21 cellular contexts compared by ENCODE assay signal in genomic region chr3:186544281-186544680, GRCh38. TPM values are rescaled to one million over a fixed set of nuclear protein-coding genes. Genes with fewer than 3 reads are reported as not detected.
DNase-seq lines count a peak whose midpoint lies in the region; ATAC-seq and TF ChIP-seq lines count a peak whose summit lies in the region.
"Had no signal": no experiment of that assay in that cellular context is flagged by ENCODE, and none has a peak within 500 bp of the region (broad histone marks: within the 10 kb centered on the region; RNA-seq: fewer than 3 reads in every experiment).

CRYGS (minus strand) TSS chr3:186544380; CDS start chr3:186544326, 54 bp downstream.

- TF ChIP-seq CTCF in smooth muscle cell (IDR thresholded peaks at IDR 0.05; ENCODE audit: borderline replicate concordance, insufficient read depth, poor library complexity, severe bottlenecking), result no peak
- TF ChIP-seq CTCF in testis (IDR thresholded peaks at IDR 0.05), result no peak

- H3K4me3 ChIP-seq in GM23248 (no peak within 1 kb of the TSS), SK-N-MC (no peak within 1 kb of the TSS), smooth muscle cell (no peak within 1 kb of the TSS), testis (no peak within 1 kb of the TSS)
- H3K4me3 ChIP-seq: BLaER1, SJCRH30 had no signal

- WGBS in GM23248 (ENCODE audit: low coverage in 1 of 2, low lambda C conversion rate in 2 of 2, missing lambda C conversion rate in 2 of 2), 2 experiments, result 58 to 60% methylated on average over 2 of the region's 2 CpGs
- 31% methylated on average over 2 of the region's 2 CpGs for WGBS in smooth muscle cell (ENCODE audit: low lambda C conversion rate)
- 88 to 95% methylated on average over 2 of the region's 2 CpGs for WGBS in testis, 2 donors

- no peaks in the 10 kb centered on the region for H3K9me2 ChIP-seq in GM23248 (ENCODE audit: insufficient read depth)

- H3K79me2 ChIP-seq in GM23248 (ENCODE audit: insufficient read depth) (no peaks in the 10 kb centered on the region), smooth muscle cell (ENCODE audit: low read depth) (no peaks in the 10 kb centered on the region)

- H3F3A ChIP-seq in GM23248 (ENCODE audit: insufficient read depth) (peaks cover 30% of the 10 kb centered on the region; the same call in 1 of the 2 replicates), smooth muscle cell (ENCODE audit: low read depth) (peaks cover 7% of the 10 kb centered on the region)

- no peak within 1 kb of the TSS for H2AFZ ChIP-seq in GM23248
- H2AFZ ChIP-seq in smooth muscle cell (ENCODE audit: low read depth), result no peak within 1 kb of the TSS

- intact Hi-C loops in cardiac septum (cut with DNase I), result no loop called here
- intact Hi-C loops in testis (cut with DNase I; ENCODE audit: low total_unique reads), result no loop called here

- H3K9me3 ChIP-seq in GM23248 (ENCODE audit: low read depth) (no peaks in the 10 kb centered on the region), SK-N-MC (ENCODE audit: low read depth, low read length) (no peaks in the 10 kb centered on the region), smooth muscle cell (replicated peaks; ENCODE audit: low read depth) (no peaks in the 10 kb centered on the region), testis (no peaks in the 10 kb centered on the region)
- H3K9me3 ChIP-seq: BLaER1, SJCRH30 had no signal

- peaks cover 9% of the 10 kb centered on the region for H3K4me1 ChIP-seq in GM23248 (ENCODE audit: insufficient read depth)
- peaks cover 18% of the 10 kb centered on the region for H3K4me1 ChIP-seq in smooth muscle cell (ENCODE audit: low read depth)
- no peaks in the 10 kb centered on the region for H3K4me1 ChIP-seq in testis
- H3K4me1 ChIP-seq: BLaER1, SJCRH30 had no signal

- DNase-seq in GM23248 (peak; percentile 36), SK-N-MC (ENCODE audit: low read depth, low spot score) (no peak), smooth muscle cell (lab: John Stamatoyannopoulos, UW; ENCODE audit: unreplicated experiment) (no peak), cardiac septum (ENCODE audit: low spot score) (no peak), testis (no peak)
- no peak for DNase-seq in stimulated activated naive CD4-positive, alpha-beta T cell treated with Interleukin-2 at 50 U/mL for 16 hours (lab: John Stamatoyannopoulos, UW)
- DNase-seq: ACHN; CD8-positive, alpha-beta memory T cell; DND-41; GF-D8; MV-4-11; NCI-H1417 treated with DMSO at 0.1 percent for 48 hours; NCI-H1930; NCI-H2171; NCI-H446 treated with DMSO at 0.1 percent for 48 hours; NCI-H748 treated with DMSO at 0.1 percent for 48 hours; SJCRH30 had no signal

- H4K20me1 ChIP-seq in GM23248 (ENCODE audit: insufficient read depth) (no peaks in the 10 kb centered on the region), smooth muscle cell (ENCODE audit: low read depth) (no peaks in the 10 kb centered on the region)
- H4K20me1 ChIP-seq: BLaER1 had no signal

- no peak within 1 kb of the TSS for H3K27ac ChIP-seq in GM23248
- peak within 1 kb of the TSS; percentile 48 for H3K27ac ChIP-seq in SK-N-MC
- H3K27ac ChIP-seq in smooth muscle cell (ENCODE audit: low read depth), result peak within 1 kb of the TSS; percentile 61
- H3K27ac ChIP-seq in testis, result no peak within 1 kb of the TSS
- H3K27ac ChIP-seq: BLaER1, SJCRH30 had no signal

- no peak within 1 kb of the TSS for H3K4me2 ChIP-seq in GM23248 (ENCODE audit: unreplicated experiment)
- H3K4me2 ChIP-seq in smooth muscle cell, result peak within 1 kb of the TSS; percentile 17
- H3K4me2 ChIP-seq: BLaER1 had no signal

- no peak for TF ChIP-seq POLR2A in testis (IDR thresholded peaks at IDR 0.05)

- H3K9ac ChIP-seq in GM23248, result no peak within 1 kb of the TSS
- peak within 1 kb of the TSS; percentile 15 for H3K9ac ChIP-seq in SK-N-MC (ENCODE audit: insufficient read length)
- no peak within 1 kb of the TSS for H3K9ac ChIP-seq in smooth muscle cell (ENCODE audit: low read depth)
- H3K9ac ChIP-seq: BLaER1 had no signal

- in situ Hi-C loops in GM23248 (cut with MboI), result loop anchor here (10.0 kb wide), 1 partner anchor 559 kb away; no protein-coding TSS in a partner anchor

- peak; percentile 18 for ATAC-seq in esophagus mucosa
- no peak for ATAC-seq in GM21515 (IDR thresholded peaks at IDR 0.05; ENCODE audit: unreplicated experiment)

- H3K36me3 ChIP-seq in GM23248 (ENCODE audit: low read depth) (peaks cover 7% of the 10 kb centered on the region; the same call in 1 of the 2 replicates), SK-N-MC (ENCODE audit: insufficient read depth, low read length) (peaks cover 21% of the 10 kb centered on the region), smooth muscle cell (ENCODE audit: low read depth) (peaks cover 5% of the 10 kb centered on the region), testis (ENCODE audit: low read depth, missing control alignments) (no peaks in the 10 kb centered on the region)

- H3K27me3 ChIP-seq in GM23248 (replicated peaks; ENCODE audit: insufficient read depth), result no peaks in the 10 kb centered on the region
- no peaks in the 10 kb centered on the region for H3K27me3 ChIP-seq in smooth muscle cell (ENCODE audit: low read depth)
- H3K27me3 ChIP-seq in testis, result no peaks in the 10 kb centered on the region
- H3K27me3 ChIP-seq: BLaER1, SJCRH30 had no signal

RNA-seq across cellular contexts. Expression of gene CRYGS, which starts in this region (rescaled TPM):
- total RNA-seq in GM23248 (2014; rRNA removed; shearing (Covaris generic)), result 0.63 and 0.76 TPM in 2 replicates
- polyA plus RNA-seq in GM23248 (2016; fragmentation: Nextera tagmentation; extraction: Ambion mirVana) (0.49 and 1.3 TPM in 2 replicates), smooth muscle cell (6.6 and 13.5 TPM in 2 replicates), testis (ENCODE audit: insufficient read depth, low read depth, low replicate concordance) (6.3 TPM)
- total RNA-seq in esophagus mucosa (1.2 TPM), smooth muscle cell (5.5 and 9.2 TPM in 2 replicates), cardiac septum (1.8 TPM), testis (1 to 10 TPM; 6.1 to 8.6 TPM)
- polyA plus RNA-seq: CD8-positive, alpha-beta memory T cell; IgD-negative memory B cell had no signal

Comparison
In these comparisons a context has a peak if more than half of its experiments do, and no peak if none do; other contexts are left out.
1. H3K27ac ChIP-seq: peak in SK-N-MC (single experiment) and smooth muscle cell (single experiment); none in GM23248 (single experiment) and testis (0 of 2).